ENCODE assay signal across 9 cellular contexts in the genomic region with DNA sequence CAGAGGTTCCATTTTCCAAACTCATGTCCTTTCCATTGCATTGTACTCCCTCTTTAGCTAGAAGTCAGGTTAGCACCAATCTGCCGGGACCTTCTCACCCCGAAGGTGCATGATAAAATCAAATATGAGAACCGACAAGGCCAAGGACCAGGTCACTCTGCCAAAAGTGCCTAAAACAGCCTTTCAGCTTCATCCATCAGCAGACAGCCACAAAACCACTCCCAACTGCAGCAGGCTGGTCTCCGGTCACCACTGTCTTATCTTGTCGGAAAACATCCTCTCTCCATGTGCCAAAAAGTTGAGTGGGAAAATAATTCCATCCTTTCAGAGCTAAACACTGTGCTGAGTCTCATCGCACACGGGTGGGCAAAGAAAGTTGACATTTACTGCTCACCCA. TPM values are rescaled to one million over a fixed set of nuclear protein-coding genes. Genes with fewer than 3 reads are reported as not detected.
DNase-seq lines count a peak whose midpoint lies in the region; ATAC-seq and TF ChIP-seq lines count a peak whose summit lies in the region.
"Had no signal": no experiment of that assay in that cellular context is flagged by ENCODE, and none has a peak within 500 bp of the region (broad histone marks: within the 10 kb centered on the region; RNA-seq: fewer than 3 reads in every experiment).

No MANE protein-coding gene starts in this region.

- H3K9me3 ChIP-seq in liver (ENCODE audit: control insufficient read depth in 4 of 4, low read length in 3 of 4) (no peaks in the 10 kb centered on the region), tibial nerve (no peaks in the 10 kb centered on the region)

- peaks cover 2% of the 10 kb centered on the region in 2 donors for H3K36me3 Mint-ChIP-seq in activated T-cell treated with anti-CD3 and anti-CD28 coated beads, Interleukin-2, amount 50 U/mL, for 72 hours (ENCODE audit: insufficient read depth in 2 of 2)
- H3K36me3 Mint-ChIP-seq in activated naive CD8-positive, alpha-beta T cell treated with anti-CD3 and anti-CD28 coated beads for 36 hours, result peaks cover 3% of the 10 kb centered on the region

- TF ChIP-seq POLR2A in tibial nerve (IDR thresholded peaks at IDR 0.05), result no peak

- no peak for TF ChIP-seq EP300 in tibial nerve (IDR thresholded peaks at IDR 0.05)

- WGBS in liver, result 23% methylated on average over 7 of the region's 7 CpGs
- 50 to 54% methylated on average over 7 of the region's 7 CpGs for WGBS in tibial nerve, 2 donors

- no peak overlapping the region for H3K27ac Mint-ChIP-seq in activated T-cell treated with anti-CD3 and anti-CD28 coated beads, Interleukin-2, amount 50 U/mL, for 72 hours
- H3K27ac Mint-ChIP-seq in activated naive CD8-positive, alpha-beta T cell treated with anti-CD3 and anti-CD28 coated beads for 36 hours, result no peak overlapping the region

- peak overlapping the region; percentile 8 to 82 (median 62) for H3K4me3 ChIP-seq in liver (ENCODE audit: low read depth in 1 of 3, low read length in 3 of 3)
- H3K4me3 ChIP-seq in tibial nerve, result peak overlapping the region in 1 of 4 donors; percentile 88

- no peak for TF ChIP-seq RAD21 in liver (IDR thresholded peaks at IDR 0.05)

- H3K27me3 Mint-ChIP-seq in activated T-cell treated with anti-CD3 and anti-CD28 coated beads, Interleukin-2, amount 50 U/mL, for 72 hours (ENCODE audit: low read depth), result no peaks in the 10 kb centered on the region
- no peaks in the 10 kb centered on the region for H3K27me3 Mint-ChIP-seq in activated naive CD8-positive, alpha-beta T cell treated with anti-CD3 and anti-CD28 coated beads for 36 hours

- H3K4me1 ChIP-seq in liver (ENCODE audit: control insufficient read depth in 4 of 4, insufficient read depth in 4 of 4, low read length in 3 of 4), result peaks cover 6 to 36% (median 23%) of the 10 kb centered on the region in 4 donors
- H3K4me1 ChIP-seq in tibial nerve, result peaks cover 0 to 61% (median 25%) of the 10 kb centered on the region in 4 donors

- H3K36me3 ChIP-seq in liver (ENCODE audit: control insufficient read depth in 4 of 4, insufficient read depth in 3 of 4, low read depth in 1 of 4, low read length in 3 of 4) (no peaks in the 10 kb centered on the region), tibial nerve (peaks cover 0 to 6% (median 0%) of the 10 kb centered on the region in 3 donors)

- H3K4me1 Mint-ChIP-seq in activated T-cell treated with anti-CD3 and anti-CD28 coated beads, Interleukin-2, amount 50 U/mL, for 72 hours (ENCODE audit: low read depth), result peaks cover 54% of the 10 kb centered on the region
- peaks cover 47% of the 10 kb centered on the region for H3K4me1 Mint-ChIP-seq in activated naive CD8-positive, alpha-beta T cell treated with anti-CD3 and anti-CD28 coated beads for 36 hours

- peak overlapping the region in 1 of 2 donors; percentile 95 for H3K27ac ChIP-seq in liver (ENCODE audit: low read depth in 1 of 2, low read length in 2 of 2)
- H3K27ac ChIP-seq in tibial nerve, result peak overlapping the region in 3 of 4 donors; percentile 83 to 94 (median 93)

- ATAC-seq in activated T-cell treated with anti-CD3 and anti-CD28 coated beads, Interleukin-2, amount 50 U/mL, for 72 hours (replicated peaks in 1 of 2), result no peak
- ATAC-seq in GM21390 (IDR thresholded peaks at IDR 0.05; ENCODE audit: unreplicated experiment) (no peak), HG03571 (IDR thresholded peaks at IDR 0.05; ENCODE audit: unreplicated experiment) (no peak)

- H3K27me3 ChIP-seq in liver (ENCODE audit: control insufficient read depth in 4 of 4, insufficient read depth in 4 of 4, low read length in 3 of 4), result no peaks in the 10 kb centered on the region
- H3K27me3 ChIP-seq in tibial nerve, result no peaks in the 10 kb centered on the region

- H3K9ac ChIP-seq in liver (ENCODE audit: low read depth in 1 of 2, low read length in 2 of 2), result peak overlapping the region in 1 of 2 donors; percentile 84

- no peaks in the 10 kb centered on the region for H3K9me3 Mint-ChIP-seq in activated T-cell treated with anti-CD3 and anti-CD28 coated beads, Interleukin-2, amount 50 U/mL, for 72 hours
- no peaks in the 10 kb centered on the region for H3K9me3 Mint-ChIP-seq in activated naive CD8-positive, alpha-beta T cell treated with anti-CD3 and anti-CD28 coated beads for 36 hours

- H3K4me3 Mint-ChIP-seq in activated T-cell treated with anti-CD3 and anti-CD28 coated beads, Interleukin-2, amount 50 U/mL, for 72 hours, result peak overlapping the region; percentile 82 to 90
- H3K4me3 Mint-ChIP-seq in activated naive CD8-positive, alpha-beta T cell treated with anti-CD3 and anti-CD28 coated beads for 36 hours, result peak overlapping the region; percentile 87

- DNase-seq in activated T-cell treated with anti-CD3 and anti-CD28 coated beads, Interleukin-2, amount 50 U/mL, for 72 hours, result no peak
- DNase-seq in activated T-cell treated with anti-CD3 and anti-CD28 coated beads for 4 hours (no peak), tibial nerve (ENCODE audit: low spot score in 2 of 2) (no peak), NCI-H2227 (lab: John Stamatoyannopoulos, UW; ENCODE audit: unreplicated experiment) (no peak)
- no peak for DNase-seq in activated naive CD8-positive, alpha-beta T cell treated with anti-CD3 and anti-CD28 coated beads for 36 hours
- DNase-seq: hippocampal formation had no signal

- TF ChIP-seq CTCF in liver (IDR thresholded peaks at IDR 0.05; ENCODE audit: low read depth, low read length, missing input control), result no peak
- no peak for TF ChIP-seq CTCF in tibial nerve (IDR thresholded peaks at IDR 0.05)

TF ChIP-seq in liver, 16 proteins besides CTCF, POLR2A, EP300 and RAD21:
- TF ChIP-seq FOXA1 (IDR thresholded peaks at IDR 0.05) (no peak), HNF4G (IDR thresholded peaks at IDR 0.05) (no peak), EGR1 (IDR thresholded peaks at IDR 0.05; ENCODE audit: low read depth in 2 of 2) (no peak), NR2F2 (IDR thresholded peaks at IDR 0.05) (no peak), JUND (IDR thresholded peaks at IDR 0.05) (no peak), HNF4A (conservative IDR thresholded peaks at IDR 0.05) (no peak), SP1 (IDR thresholded peaks at IDR 0.05) (no peak), ATF3 (IDR thresholded peaks at IDR 0.05) (no peak), YY1 (IDR thresholded peaks at IDR 0.05) (no peak), RXRA (IDR thresholded peaks at IDR 0.05) (no peak), GABPA (IDR thresholded peaks at IDR 0.05 in 1 of 2, conservative IDR thresholded peaks at IDR 0.05 in 1 of 2) (no peak), TAF1 (conservative IDR thresholded peaks at IDR 0.05) (no peak)
- TF ChIP-seq, protein P1, sequence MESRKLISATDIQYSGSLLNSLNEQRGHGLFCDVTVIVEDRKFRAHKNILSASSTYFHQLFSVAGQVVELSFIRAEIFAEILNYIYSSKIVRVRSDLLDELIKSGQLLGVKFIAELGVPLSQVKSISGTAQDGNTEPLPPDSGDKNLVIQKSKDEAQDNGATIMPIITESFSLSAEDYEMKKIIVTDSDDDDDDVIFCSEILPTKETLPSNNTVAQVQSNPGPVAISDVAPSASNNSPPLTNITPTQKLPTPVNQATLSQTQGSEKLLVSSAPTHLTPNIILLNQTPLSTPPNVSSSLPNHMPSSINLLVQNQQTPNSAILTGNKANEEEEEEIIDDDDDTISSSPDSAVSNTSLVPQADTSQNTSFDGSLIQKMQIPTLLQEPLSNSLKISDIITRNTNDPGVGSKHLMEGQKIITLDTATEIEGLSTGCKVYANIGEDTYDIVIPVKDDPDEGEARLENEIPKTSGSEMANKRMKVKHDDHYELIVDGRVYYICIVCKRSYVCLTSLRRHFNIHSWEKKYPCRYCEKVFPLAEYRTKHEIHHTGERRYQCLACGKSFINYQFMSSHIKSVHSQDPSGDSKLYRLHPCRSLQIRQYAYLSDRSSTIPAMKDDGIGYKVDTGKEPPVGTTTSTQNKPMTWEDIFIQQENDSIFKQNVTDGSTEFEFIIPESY (IDR thresholded peaks at IDR 0.05), result no peak
TF ChIP-seq in liver: peak in this region for 0.

RNA-seq across cellular contexts. Expression of gene PI4KA, which starts 1.4 kb away (rescaled TPM):
- 10 to 100 TPM; 60.4 to 63.1 TPM for total RNA-seq in activated T-cell treated with anti-CD3 and anti-CD28 coated beads, Interleukin-2, amount 50 U/mL, for 72 hours
- total RNA-seq in activated naive CD8-positive, alpha-beta T cell treated with anti-CD3 and anti-CD28 coated beads for 36 hours, result 10 to 100 TPM; 49.3 to 51.3 TPM
- total RNA-seq in liver (10 to 100 TPM; 38.0 to 47.5 TPM), tibial nerve (100 to 1,000 TPM in 2 of 4 donors, 10 to 100 TPM in 2; 76.5 to 164 (median 115) TPM)
- 10 to 100 TPM; 19.4 to 34.5 TPM for polyA plus RNA-seq in liver

RNA-seq across cellular contexts. Expression of gene SNAP29, which starts 1.6 kb away (rescaled TPM):
- 10 to 100 TPM; 19.8 to 21.0 TPM for total RNA-seq in activated T-cell treated with anti-CD3 and anti-CD28 coated beads, Interleukin-2, amount 50 U/mL, for 72 hours
- 10 to 100 TPM; 21.5 to 22.1 TPM for total RNA-seq in activated naive CD8-positive, alpha-beta T cell treated with anti-CD3 and anti-CD28 coated beads for 36 hours
- 10 to 100 TPM; 10.5 to 13.2 TPM for total RNA-seq in liver
- 10 to 100 TPM; 19.3 to 26.2 TPM for polyA plus RNA-seq in liver
- 10 to 100 TPM; 18.3 to 36.1 (median 19.6) TPM for total RNA-seq in tibial nerve

RNA-seq across cellular contexts. Expression of gene CRKL, which starts 60.0 kb away (rescaled TPM):
- 10 to 100 TPM; 70.4 to 71.5 TPM for total RNA-seq in activated T-cell treated with anti-CD3 and anti-CD28 coated beads, Interleukin-2, amount 50 U/mL, for 72 hours
- 10 to 100 TPM; 82.1 to 82.2 TPM for total RNA-seq in activated naive CD8-positive, alpha-beta T cell treated with anti-CD3 and anti-CD28 coated beads for 36 hours
- 10 to 100 TPM; 30.0 to 45.5 TPM for total RNA-seq in liver
- 10 to 100 TPM; 12.0 to 15.2 TPM for polyA plus RNA-seq in liver
- total RNA-seq in tibial nerve, result 10 to 100 TPM; 44.7 to 59.0 (median 51.5) TPM
